In genomic region chr6:26296857-26297648, GRCh38 we compare ENCODE assay signal across 14 cellular contexts.
A peak's percentile ranks its signal among the peaks of the same experiment; 100 is the strongest.
DNase-seq lines count a peak whose midpoint lies in the region; ATAC-seq, FAIRE-seq and TF ChIP-seq lines count a peak whose summit lies in the region.
"Had no signal": no experiment of that assay in that cellular context is flagged by ENCODE, and none has a peak within 500 bp of the region (broad histone marks: within the 10 kb centered on the region; RNA-seq: fewer than 3 reads in every experiment).

No MANE protein-coding gene starts in this region.

- H3K4me3 ChIP-seq in HEK293 (ENCODE audit: low read depth, low read length) (no peak overlapping the region), endothelial cell of umbilical vein (replicated peaks in 1 of 3; ENCODE audit: insufficient read depth in 1 of 3, low read depth in 1 of 3, low read length in 3 of 3) (no peak overlapping the region), gastrocnemius medialis (peak overlapping the region in 1 of 4 donors; percentile 20)
- H3K4me3 ChIP-seq: SJSA1, spleen had no signal

- dilution Hi-C loops in endothelial cell of umbilical vein (cut with MboI; ENCODE audit: extremely low pct_ligation_motif_present, low sequenced_read_pairs), result no loop called here

- H3K36me3 ChIP-seq in HEK293 (ENCODE audit: control insufficient read depth in 2 of 2, insufficient read depth in 1 of 2, low read length in 2 of 2), result no peaks in the 10 kb centered on the region
- no peaks in the 10 kb centered on the region for H3K36me3 ChIP-seq in endothelial cell of umbilical vein (ENCODE audit: control insufficient read depth in 2 of 2, extremely low read depth in 1 of 2, insufficient read depth in 2 of 2, low read length in 2 of 2)
- no peaks in the 10 kb centered on the region for H3K36me3 ChIP-seq in gastrocnemius medialis
- H3K36me3 ChIP-seq: SJSA1, spleen had no signal

- H3K27me3 ChIP-seq in endothelial cell of umbilical vein (ENCODE audit: control insufficient read depth in 2 of 2, insufficient read depth in 2 of 2, low read length in 2 of 2) (peaks cover 6 to 32% of the 10 kb centered on the region in 2 experiments), gastrocnemius medialis (no peaks in the 10 kb centered on the region)
- H3K27me3 ChIP-seq: SJSA1, spleen had no signal

- no peak overlapping the region for H3K9ac ChIP-seq in endothelial cell of umbilical vein (replicated peaks; ENCODE audit: extremely low read depth, insufficient read depth, low read length)

- H3K4me1 ChIP-seq in HEK293 (ENCODE audit: control insufficient read depth, insufficient read depth, low read length) (no peaks in the 10 kb centered on the region), endothelial cell of umbilical vein (ENCODE audit: control insufficient read depth, extremely low read depth, insufficient read depth, low read length) (peaks cover 8% of the 10 kb centered on the region), gastrocnemius medialis (peaks cover 33 to 44% of the 10 kb centered on the region in 2 donors)

- in situ Hi-C loops in gastrocnemius medialis (cut with MboI; ENCODE audit: low sequenced_read_pairs in 4 of 4), result loop anchor here in 1 of 4 donors (25.0 kb wide), 2 partner anchors 260 to 840 kb away; a partner anchor contains a TSS

- BruUV-seq in endothelial cell of umbilical vein (replicated peaks; lab: Mats Ljungman, UMichigan), result no TSS peak

- ATAC-seq in gastrocnemius medialis (peak; percentile 88 to 90), HG03139 (IDR thresholded peaks at IDR 0.05; ENCODE audit: unreplicated experiment) (no peak)

- H2AFZ ChIP-seq in endothelial cell of umbilical vein (ENCODE audit: low read depth, low read length), result no peak overlapping the region

- H3K27ac ChIP-seq in HEK293 (ENCODE audit: extremely low read depth, low read depth, low read length) (no peak overlapping the region), endothelial cell of umbilical vein (ENCODE audit: insufficient read depth, low read depth, low read length) (peak overlapping the region; percentile 30), gastrocnemius medialis (peak overlapping the region; percentile 88 to 94 (median 90))
- H3K27ac ChIP-seq: SJSA1, spleen had no signal

- CTCF ChIA-PET in HEK293 (lab: Yijun Ruan, JAX) (interaction anchor here (0.6 kb wide), 2 partner anchors 234 to 241 kb away, joined by 3 read pairs; no protein-coding TSS in a partner anchor), endothelial cell of umbilical vein (lab: Charles Lee) (interaction anchor here (1.1 to 1.5 kb wide), 3 partner anchors 13 to 281 kb away, joined by 3 to 4 read pairs (median 3); no protein-coding TSS in a partner anchor)

- no peaks in the 10 kb centered on the region for H4K20me1 ChIP-seq in endothelial cell of umbilical vein (replicated peaks; ENCODE audit: control insufficient read depth, extremely low read depth, insufficient read depth, low read length)

- FAIRE-seq in endothelial cell of umbilical vein (lab: Jason Lieb, UNC), result no peak

- POLR2A ChIA-PET in HEK293 (lab: Yijun Ruan, JAX), result no interaction called here
- POLR2A ChIA-PET in endothelial cell of umbilical vein (lab: Charles Lee), result no interaction called here

- H3K79me2 ChIP-seq in endothelial cell of umbilical vein (ENCODE audit: control insufficient read depth, insufficient read depth, low read length), result no peaks in the 10 kb centered on the region

- TF ChIP-seq POLR2A in endothelial cell of umbilical vein (IDR thresholded peaks at IDR 0.05; ENCODE audit: low read depth, low read length), result no peak
- TF ChIP-seq POLR2A in gastrocnemius medialis (IDR thresholded peaks at IDR 0.05), result peak in 1 of 2 donors; percentile 54

- DNase-seq in RPMI7951 (ENCODE audit: low read depth) (peak; percentile 76), endothelial cell of umbilical vein (ENCODE audit: low read depth, low spot score) (peak; percentile 33), gastrocnemius medialis (peak; percentile 63 to 79), activated T-cell treated with anti-CD3 and anti-CD28 coated beads for 4 hours (no peak), NCI-H1105 (lab: John Stamatoyannopoulos, UW) (no peak)
- DNase-seq: activated T-cell treated with anti-CD3 and anti-CD28 coated beads, Interleukin-2, amount 50 U/mL, for 1 hour; aorta; KG1; NCI-H1694 treated with DMSO at 0.1 percent for 48 hours; nephron progenitor cell; spleen had no signal

- H3K4me2 ChIP-seq in endothelial cell of umbilical vein (ENCODE audit: insufficient read depth, low read length), result no peak overlapping the region

- intact Hi-C loops in endothelial cell of umbilical vein (cut with micrococcal nuclease), result loop anchor here (1.0 kb wide), 1 partner anchor 12 kb away; a partner anchor contains a TSS
- intact Hi-C loops in gastrocnemius medialis (cut with DNase I; ENCODE audit: low total_unique reads), result no loop called here

- no peaks in the 10 kb centered on the region for H3K9me1 ChIP-seq in endothelial cell of umbilical vein (replicated peaks; ENCODE audit: control insufficient read depth, extremely low read depth, insufficient read depth, low read length)

- H3K9me3 ChIP-seq in HEK293 (ENCODE audit: control insufficient read depth, insufficient read depth, low read depth, low read length) (no peaks in the 10 kb centered on the region), endothelial cell of umbilical vein (replicated peaks; ENCODE audit: control insufficient read depth, insufficient read depth, low read length) (no peaks in the 10 kb centered on the region), gastrocnemius medialis (no peaks in the 10 kb centered on the region)
- H3K9me3 ChIP-seq: spleen had no signal

- no peak for TF ChIP-seq CTCF in HEK293 (tag by site-specific recombination; IDR thresholded peaks at IDR 0.05)
- no peak for TF ChIP-seq CTCF in endothelial cell of umbilical vein (IDR thresholded peaks at IDR 0.05; ENCODE audit: extremely low read depth in 1 of 2, insufficient read depth in 1 of 2, low read depth in 1 of 2, low read length in 2 of 2)
- no peak for TF ChIP-seq CTCF in gastrocnemius medialis (IDR thresholded peaks at IDR 0.05 in 4 of 5, conservative IDR thresholded peaks at IDR 0.05 in 1 of 5)

TF ChIP-seq in HEK293, 187 proteins besides CTCF, POLR2A, EP300 and RAD21 (continues in another document):
- TF ChIP-seq ZBTB48 (tag by site-specific recombination; IDR thresholded peaks at IDR 0.05) (0 out of 2 replicates have a peak, but pooled peaks have one; percentile 31), ZFHX2 (tag by site-specific recombination; conservative IDR thresholded peaks at IDR 0.05) (no peak), ZNF510 (tag by site-specific recombination; IDR thresholded peaks at IDR 0.05; ENCODE audit: insufficient replicate concordance) (no peak), HOXC10 (CRISPR knock-in tag; IDR thresholded peaks at IDR 0.05) (no peak), ZNF354C (tag by site-specific recombination; IDR thresholded peaks at IDR 0.05; ENCODE audit: borderline replicate concordance, low read depth) (no peak), ZNF600 (tag by site-specific recombination; IDR thresholded peaks at IDR 0.05) (peak; percentile 22; the same call in 1 of the 2 replicates)

TF ChIP-seq in endothelial cell of umbilical vein, 7 proteins besides CTCF, POLR2A, EP300 and RAD21:
- no peak for TF ChIP-seq GATA2 (IDR thresholded peaks at IDR 0.05; ENCODE audit: insufficient read depth, insufficient read length, low read depth, low read length)
- TF ChIP-seq JUN (IDR thresholded peaks at IDR 0.05; ENCODE audit: borderline replicate concordance, insufficient read depth, insufficient read length, low read depth), result no peak
- TF ChIP-seq POLR2AphosphoS5 (IDR thresholded peaks at IDR 0.05; ENCODE audit: insufficient read depth, low read depth, low read length), result no peak
- TF ChIP-seq MAX (IDR thresholded peaks at IDR 0.05; ENCODE audit: insufficient read depth, insufficient read length), result no peak
- TF ChIP-seq MYC (IDR thresholded peaks at IDR 0.05; ENCODE audit: low read depth, low read length), result no peak
- TF ChIP-seq EZH2 (IDR thresholded peaks at IDR 0.05; ENCODE audit: borderline replicate concordance, low read depth, low read length, severe bottlenecking), result no peak
- no peak for TF ChIP-seq FOS (IDR thresholded peaks at IDR 0.05; ENCODE audit: borderline replicate concordance, insufficient read depth, low read length)

Comparison
In these comparisons a context has a peak if more than half of its experiments do, and no peak if none do; other contexts are left out.
1. DNase-seq: peak in RPMI7951 (single experiment), endothelial cell of umbilical vein (single experiment) and gastrocnemius medialis (2 of 2); none in activated T-cell treated with anti-CD3 and anti-CD28 coated beads for 4 hours (single experiment) and NCI-H1105 (single experiment).